1 cellular context compared by ENCODE assay signal in the genomic region with DNA sequence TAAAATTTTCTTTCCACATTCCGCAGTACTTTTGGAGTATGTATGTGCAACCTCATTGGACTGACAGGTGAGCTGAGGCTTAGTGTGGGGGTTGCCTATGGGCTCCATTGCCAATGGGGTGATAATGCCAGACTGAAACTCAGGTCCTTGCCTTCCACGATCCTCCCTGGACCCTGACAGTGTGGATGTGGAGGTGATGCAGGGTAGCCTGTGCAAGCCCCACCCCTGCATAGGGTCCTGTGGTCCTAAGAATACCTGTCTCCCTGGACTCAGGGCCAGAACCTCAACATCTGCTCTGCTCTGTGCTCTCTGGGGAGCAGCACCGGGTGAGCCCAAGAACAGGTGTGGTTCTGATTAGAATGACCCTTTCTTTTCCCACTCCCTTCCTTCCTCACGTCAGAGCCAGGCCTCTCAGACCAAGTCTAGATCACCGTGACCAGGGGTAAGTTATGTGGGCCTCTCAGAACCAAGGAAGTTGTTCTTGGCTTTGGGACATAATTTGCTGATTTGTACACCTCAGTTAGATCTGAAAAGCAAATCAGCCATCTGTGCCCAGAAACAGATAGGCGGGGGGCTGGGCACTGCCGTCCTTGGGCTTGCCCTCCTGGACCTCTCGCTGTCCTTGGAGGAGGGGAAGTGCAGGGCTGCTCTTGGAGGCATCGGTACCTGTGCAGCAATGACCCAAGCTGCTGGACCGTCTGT.
TF ChIP-seq lines count a peak whose summit lies in the region.

No MANE protein-coding gene starts in this region.

TF ChIP-seq in K562, 482 proteins besides CTCF, POLR2A, EP300 and RAD21:
- TF ChIP-seq, protein P1, sequence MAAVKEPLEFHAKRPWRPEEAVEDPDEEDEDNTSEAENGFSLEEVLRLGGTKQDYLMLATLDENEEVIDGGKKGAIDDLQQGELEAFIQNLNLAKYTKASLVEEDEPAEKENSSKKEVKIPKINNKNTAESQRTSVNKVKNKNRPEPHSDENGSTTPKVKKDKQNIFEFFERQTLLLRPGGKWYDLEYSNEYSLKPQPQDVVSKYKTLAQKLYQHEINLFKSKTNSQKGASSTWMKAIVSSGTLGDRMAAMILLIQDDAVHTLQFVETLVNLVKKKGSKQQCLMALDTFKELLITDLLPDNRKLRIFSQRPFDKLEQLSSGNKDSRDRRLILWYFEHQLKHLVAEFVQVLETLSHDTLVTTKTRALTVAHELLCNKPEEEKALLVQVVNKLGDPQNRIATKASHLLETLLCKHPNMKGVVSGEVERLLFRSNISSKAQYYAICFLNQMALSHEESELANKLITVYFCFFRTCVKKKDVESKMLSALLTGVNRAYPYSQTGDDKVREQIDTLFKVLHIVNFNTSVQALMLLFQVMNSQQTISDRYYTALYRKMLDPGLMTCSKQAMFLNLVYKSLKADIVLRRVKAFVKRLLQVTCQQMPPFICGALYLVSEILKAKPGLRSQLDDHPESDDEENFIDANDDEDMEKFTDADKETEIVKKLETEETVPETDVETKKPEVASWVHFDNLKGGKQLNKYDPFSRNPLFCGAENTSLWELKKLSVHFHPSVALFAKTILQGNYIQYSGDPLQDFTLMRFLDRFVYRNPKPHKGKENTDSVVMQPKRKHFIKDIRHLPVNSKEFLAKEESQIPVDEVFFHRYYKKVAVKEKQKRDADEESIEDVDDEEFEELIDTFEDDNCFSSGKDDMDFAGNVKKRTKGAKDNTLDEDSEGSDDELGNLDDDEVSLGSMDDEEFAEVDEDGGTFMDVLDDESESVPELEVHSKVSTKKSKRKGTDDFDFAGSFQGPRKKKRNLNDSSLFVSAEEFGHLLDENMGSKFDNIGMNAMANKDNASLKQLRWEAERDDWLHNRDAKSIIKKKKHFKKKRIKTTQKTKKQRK (IDR thresholded peaks at IDR 0.05; ENCODE audit: borderline replicate concordance, low read depth, low read length): no peak
- TF ChIP-seq FOS (IDR thresholded peaks at IDR 0.05; ENCODE audit: extremely low read depth, insufficient read length): no peak
